8 cellular contexts compared by ENCODE assay signal in the genomic region with DNA sequence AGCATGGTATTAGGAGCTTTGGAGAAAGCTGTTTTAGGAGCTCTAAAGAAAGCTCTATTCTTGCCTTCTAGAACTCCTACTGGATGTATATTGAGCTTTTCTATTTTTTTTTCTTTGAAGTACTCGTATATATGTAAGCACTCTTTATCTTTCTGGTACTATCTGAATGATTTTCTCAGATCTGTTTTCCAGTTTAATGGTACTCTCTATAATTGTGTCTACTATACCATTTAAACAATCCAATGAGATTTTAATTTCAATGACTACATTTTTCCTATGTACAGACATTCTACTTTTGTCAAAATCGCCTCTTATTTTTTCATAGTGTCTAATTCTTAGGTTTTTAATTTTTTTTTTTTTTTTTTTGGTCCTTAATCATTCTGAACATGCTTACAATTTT.
"Had no signal": no experiment of that assay in that cellular context is flagged by ENCODE, and none has a peak within 500 bp of the region (broad histone marks: within the 10 kb centered on the region; RNA-seq: fewer than 3 reads in every experiment).

No MANE protein-coding gene starts in this region.

- FAIRE-seq: G401.6, GM12878, GM12891, GM12892, GM18507, GM19239 had no signal

- DNase-seq: GDM1, GF-D8 had no signal

- H3K4me3 ChIP-seq: GM12878 had no signal

- ATAC-seq: GM12878 had no signal
